ENCODE assay signal across 9 cellular contexts in the genomic region with DNA sequence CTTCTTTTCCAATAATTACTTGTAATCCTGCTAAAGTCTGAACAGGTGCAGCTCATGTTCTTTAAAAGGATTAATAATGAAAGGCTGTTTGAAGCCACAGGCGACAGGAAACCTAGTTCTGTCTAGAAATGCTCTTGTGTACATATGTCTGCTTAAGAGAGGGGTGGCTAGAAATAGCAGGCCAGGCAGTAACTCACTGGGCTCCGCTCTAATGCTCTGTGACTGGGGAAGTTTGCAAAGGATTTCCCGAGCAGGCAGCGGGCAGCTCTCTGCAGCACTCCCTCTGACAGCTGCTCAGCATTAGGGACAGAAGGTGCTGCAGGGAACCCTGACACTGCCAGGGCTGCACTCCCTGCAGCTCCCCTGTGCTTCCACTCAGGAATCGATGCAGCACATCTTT. TPM values are rescaled to one million over a fixed set of nuclear protein-coding genes. Genes with fewer than 3 reads are reported as not detected.
DNase-seq lines count a peak whose midpoint lies in the region; ATAC-seq and TF ChIP-seq lines count a peak whose summit lies in the region.
"Had no signal": no experiment of that assay in that cellular context is flagged by ENCODE, and none has a peak within 500 bp of the region (broad histone marks: within the 10 kb centered on the region; RNA-seq: fewer than 3 reads in every experiment).

No MANE protein-coding gene starts in this region.

- peaks cover 11% of the 10 kb centered on the region for H3K36me3 Mint-ChIP-seq in activated T-helper 1 cell treated with anti-CD3 and anti-CD28 coated beads, Interleukin-12 subunit alpha, Interleukin-12 subunit beta, Interleukin-2, Interleukin-4 antibody, amounts not matched to agents 30 ng/mL and 10 ng/mL and 1 ng/mL, durations not matched to agents 14 hours and 24 hours and 36 hours (ENCODE audit: low read depth)

- peaks cover 3 to 27% (median 14%) of the 10 kb centered on the region in 3 donors for H3K4me1 ChIP-seq in gastroesophageal sphincter
- no peaks in the 10 kb centered on the region for H3K4me1 ChIP-seq in HAP-1
- no peaks in the 10 kb centered on the region for H3K4me1 ChIP-seq in upper lobe of left lung

- H3K4me1 Mint-ChIP-seq in activated T-helper 1 cell treated with anti-CD3 and anti-CD28 coated beads, Interleukin-12 subunit alpha, Interleukin-12 subunit beta, Interleukin-2, Interleukin-4 antibody, amounts not matched to agents 30 ng/mL and 10 ng/mL and 1 ng/mL, durations not matched to agents 14 hours and 24 hours and 36 hours (ENCODE audit: low read depth), result peaks cover 12% of the 10 kb centered on the region

- H3K27me3 ChIP-seq in gastroesophageal sphincter (no peaks in the 10 kb centered on the region), HAP-1 (ENCODE audit: low read depth) (peaks cover 3% of the 10 kb centered on the region; the same call in 1 of the 2 replicates), upper lobe of left lung (no peaks in the 10 kb centered on the region)

- TF ChIP-seq EP300 in gastroesophageal sphincter (IDR thresholded peaks at IDR 0.05), result no peak
- TF ChIP-seq EP300 in upper lobe of left lung (IDR thresholded peaks at IDR 0.05), result no peak

- no peak for TF ChIP-seq CTCF in GM12865 (IDR thresholded peaks at IDR 0.05; ENCODE audit: insufficient read depth, low read depth, low read length, missing control alignments)
- no peak for TF ChIP-seq CTCF in gastroesophageal sphincter (IDR thresholded peaks at IDR 0.05)
- no peak for TF ChIP-seq CTCF in upper lobe of left lung (IDR thresholded peaks at IDR 0.05)

- in situ Hi-C loops in HAP-1 (cut with MboI; ENCODE audit: low sequenced_read_pairs), result no loop called here

- peaks cover 4% of the 10 kb centered on the region for H3K27me3 Mint-ChIP-seq in activated T-helper 1 cell treated with anti-CD3 and anti-CD28 coated beads, Interleukin-12 subunit alpha, Interleukin-12 subunit beta, Interleukin-2, Interleukin-4 antibody, amounts not matched to agents 30 ng/mL and 10 ng/mL and 1 ng/mL, durations not matched to agents 14 hours and 24 hours and 36 hours (ENCODE audit: insufficient read depth)

- H3K36me3 ChIP-seq in gastroesophageal sphincter (no peaks in the 10 kb centered on the region), HAP-1 (replicated peaks) (no peaks in the 10 kb centered on the region), upper lobe of left lung (no peaks in the 10 kb centered on the region)

- intact Hi-C loops in activated T-helper 1 cell treated with anti-CD3 and anti-CD28 coated beads, Interleukin-12 subunit alpha, Interleukin-12 subunit beta, Interleukin-2, Interleukin-4 antibody, amounts not matched to agents 30 ng/mL and 10 ng/mL and 1 ng/mL, durations not matched to agents 14 hours and 24 hours and 36 hours (cut with micrococcal nuclease), result no loop called here

- H3K27ac ChIP-seq in gastroesophageal sphincter (peak overlapping the region; percentile 75 to 90 (median 84)), upper lobe of left lung (no peak overlapping the region)

- H3K4me3 ChIP-seq in GM12865 (ENCODE audit: low read depth, low read length) (no peak overlapping the region), gastroesophageal sphincter (peak overlapping the region in 1 of 2 donors; percentile 30), HAP-1 (no peak overlapping the region), upper lobe of left lung (no peak overlapping the region)

- DNase-seq in GM12865 (ENCODE audit: low read depth) (peak; percentile 78), HAP-1 (ENCODE audit: low spot score in 2 of 2) (no peak), upper lobe of left lung (no peak), AML-193 (lab: John Stamatoyannopoulos, UW) (no peak)
- DNase-seq in activated T-helper 1 cell treated with anti-CD3 and anti-CD28 coated beads, Interleukin-12 subunit alpha, Interleukin-12 subunit beta, Interleukin-2, Interleukin-4 antibody, amounts not matched to agents 30 ng/mL and 10 ng/mL and 1 ng/mL, durations not matched to agents 14 hours and 24 hours and 36 hours (ENCODE audit: low spot score), result no peak
- DNase-seq: islet precursor cell had no signal

- ATAC-seq in GM21367 (IDR thresholded peaks at IDR 0.05; ENCODE audit: unreplicated experiment) (peak; percentile 82), HG03354 (IDR thresholded peaks at IDR 0.05; ENCODE audit: poor library complexity, severe bottlenecking, unreplicated experiment) (peak; percentile 84), gastroesophageal sphincter (peak; percentile 24), upper lobe of left lung (ENCODE audit: low FRiP score in 2 of 2) (no peak)

- no peak overlapping the region for H3K4me3 Mint-ChIP-seq in activated T-helper 1 cell treated with anti-CD3 and anti-CD28 coated beads, Interleukin-12 subunit alpha, Interleukin-12 subunit beta, Interleukin-2, Interleukin-4 antibody, amounts not matched to agents 30 ng/mL and 10 ng/mL and 1 ng/mL, durations not matched to agents 14 hours and 24 hours and 36 hours

- H3K9me3 Mint-ChIP-seq in activated T-helper 1 cell treated with anti-CD3 and anti-CD28 coated beads, Interleukin-12 subunit alpha, Interleukin-12 subunit beta, Interleukin-2, Interleukin-4 antibody, amounts not matched to agents 30 ng/mL and 10 ng/mL and 1 ng/mL, durations not matched to agents 14 hours and 24 hours and 36 hours, result peaks cover 22% of the 10 kb centered on the region

- TF ChIP-seq POLR2A in gastroesophageal sphincter (IDR thresholded peaks at IDR 0.05) (no peak), upper lobe of left lung (IDR thresholded peaks at IDR 0.05) (no peak)

- H3K9me3 ChIP-seq in gastroesophageal sphincter (no peaks in the 10 kb centered on the region), HAP-1 (no peaks in the 10 kb centered on the region), upper lobe of left lung (no peaks in the 10 kb centered on the region)

- WGBS in gastroesophageal sphincter (ENCODE audit: low coverage in 1 of 2), 2 donors, result 52 to 57% methylated on average over 1 to 5 of the region's 5 CpGs
- WGBS in upper lobe of left lung, 2 donors, result 62 to 68% methylated on average over 5 of the region's 5 CpGs

- no peak overlapping the region for H3K27ac Mint-ChIP-seq in activated T-helper 1 cell treated with anti-CD3 and anti-CD28 coated beads, Interleukin-12 subunit alpha, Interleukin-12 subunit beta, Interleukin-2, Interleukin-4 antibody, amounts not matched to agents 30 ng/mL and 10 ng/mL and 1 ng/mL, durations not matched to agents 14 hours and 24 hours and 36 hours

RNA-seq across cellular contexts. Expression of a gene that starts 33.2 kb away (rescaled TPM):
- total RNA-seq in gastroesophageal sphincter, result 10 to 100 TPM; 20.9 to 37.7 (median 33.6) TPM
- 10 to 100 TPM; 12.8 to 31.5 (median 19.5) TPM for total RNA-seq in upper lobe of left lung
- total RNA-seq in activated T-helper 1 cell treated with anti-CD3 and anti-CD28 coated beads, Interleukin-12 subunit alpha, Interleukin-12 subunit beta, Interleukin-2, Interleukin-4 antibody, amounts not matched to agents 30 ng/mL and 10 ng/mL and 1 ng/mL, durations not matched to agents 14 hours and 24 hours and 36 hours, result 28.8 and 31.8 TPM in 2 replicates

Comparison
In these comparisons a context has a peak if more than half of its experiments do, and no peak if none do; other contexts are left out.
1. ATAC-seq: peak in GM21367 (single experiment), HG03354 (single experiment) and gastroesophageal sphincter (single experiment); none in upper lobe of left lung (0 of 2).
2. H3K27ac ChIP-seq: peak in gastroesophageal sphincter (4 of 4); none in upper lobe of left lung (0 of 4).